Comparison of ENCODE assay signal across 8 cellular contexts in genomic region chr15:89332446-89332845, GRCh38. TPM values are rescaled to one million over a fixed set of nuclear protein-coding genes. Genes with fewer than 3 reads are reported as not detected.
DNase-seq lines count a peak whose midpoint lies in the region; ATAC-seq and TF ChIP-seq lines count a peak whose summit lies in the region.

No MANE protein-coding gene starts in this region.

- intact Hi-C loops in left ventricle myocardium inferior (cut with micrococcal nuclease) (no loop called here), left ventricle myocardium superior (cut with micrococcal nuclease) (no loop called here), upper lobe of right lung (cut with DNase I) (no loop called here)

- H3K36me3 ChIP-seq in left ventricle myocardium inferior: peaks cover 62% of the 10 kb centered on the region
- H3K36me3 ChIP-seq in RWPE2 (ENCODE audit: low read depth): peaks cover 63% of the 10 kb centered on the region
- peaks cover 59% of the 10 kb centered on the region for H3K36me3 ChIP-seq in upper lobe of right lung

- ATAC-seq in left ventricle myocardium superior: no peak
- no peak for ATAC-seq in RWPE2 (ENCODE audit: low read depth)
- no peak for ATAC-seq in upper lobe of right lung
- no peak for ATAC-seq in HG03025 (IDR thresholded peaks at IDR 0.05; ENCODE audit: low FRiP score, unreplicated experiment)

- peak overlapping the region; percentile 93 for H3K4me3 ChIP-seq in left ventricle myocardium inferior
- no peak overlapping the region for H3K4me3 ChIP-seq in RWPE2 (ENCODE audit: severe bottlenecking)
- peak overlapping the region; percentile 27 for H3K4me3 ChIP-seq in fibroblast of mammary gland (ENCODE audit: control insufficient read depth, low read depth, low read length)
- peak overlapping the region; percentile 8 for H3K4me3 ChIP-seq in upper lobe of right lung

- in situ Hi-C loops in G401 (cut with HindIII; ENCODE audit: low sequenced_read_pairs): no loop called here

- H3K4me1 ChIP-seq in left ventricle myocardium inferior (peaks cover 80% of the 10 kb centered on the region), RWPE2 (ENCODE audit: insufficient read depth, poor library complexity, severe bottlenecking) (peaks cover 11% of the 10 kb centered on the region), upper lobe of right lung (peaks cover 45% of the 10 kb centered on the region)

- DNase-seq in left ventricle myocardium inferior (no peak), left ventricle myocardium superior (no peak), RWPE2 (ENCODE audit: low spot score) (no peak), fibroblast of mammary gland (ENCODE audit: low read depth) (peak; percentile 30), upper lobe of right lung (no peak), DMS153 treated with DMSO at 0.1 percent for 48 hours (lab: John Stamatoyannopoulos, UW; ENCODE audit: unreplicated experiment) (no peak), G401 (ENCODE audit: low spot score) (no peak)

- H3K27me3 ChIP-seq in left ventricle myocardium inferior (ENCODE audit: low read depth) (no peaks in the 10 kb centered on the region), RWPE2 (ENCODE audit: insufficient read depth, poor library complexity, severe bottlenecking) (no peaks in the 10 kb centered on the region), upper lobe of right lung (no peaks in the 10 kb centered on the region)

- TF ChIP-seq CTCF in left ventricle myocardium inferior (IDR thresholded peaks at IDR 0.05; ENCODE audit: borderline replicate concordance): peak; percentile 43
- peak; percentile 78 for TF ChIP-seq CTCF in RWPE2 (IDR thresholded peaks at IDR 0.05; ENCODE audit: poor library complexity, severe bottlenecking)
- peak; percentile 41 for TF ChIP-seq CTCF in fibroblast of mammary gland (conservative IDR thresholded peaks at IDR 0.05; ENCODE audit: control insufficient read depth, insufficient read depth, low read depth, low read length)
- peak; percentile 31 for TF ChIP-seq CTCF in upper lobe of right lung (IDR thresholded peaks at IDR 0.05)

- H3K9me3 ChIP-seq in left ventricle myocardium inferior (replicated peaks) (no peaks in the 10 kb centered on the region), RWPE2 (ENCODE audit: severe bottlenecking) (no peaks in the 10 kb centered on the region), upper lobe of right lung (no peaks in the 10 kb centered on the region)

- H3K27ac ChIP-seq in left ventricle myocardium inferior (replicated peaks): no peak overlapping the region
- H3K27ac ChIP-seq in RWPE2 (ENCODE audit: poor library complexity, severe bottlenecking): no peak overlapping the region
- no peak overlapping the region for H3K27ac ChIP-seq in upper lobe of right lung

RNA-seq across cellular contexts. Expression of gene POLG, which starts 2.2 kb away (rescaled TPM):
- 31.1 TPM for total RNA-seq in left ventricle myocardium inferior
- 39.5 TPM for total RNA-seq in left ventricle myocardium superior
- 56.6 TPM for total RNA-seq in upper lobe of right lung
- 93.8 and 95.5 TPM in 2 replicates for total RNA-seq in G401 (2014; rRNA removed; shearing (Covaris generic))
